In genomic region chr5:102860035-102860434, GRCh38 we compare ENCODE assay signal across 29 cellular contexts.
"Had no signal": no experiment of that assay in that cellular context is flagged by ENCODE, and none has a peak within 500 bp of the region (broad histone marks: within the 10 kb centered on the region; RNA-seq: fewer than 3 reads in every experiment).

No MANE protein-coding gene starts in this region.

- ATAC-seq: activated CD8-positive, alpha-beta T cell treated with anti-CD3 and anti-CD28 coated beads for 36 hours; activated naive CD8-positive, alpha-beta T cell treated with anti-CD3 and anti-CD28 coated beads, Interleukin-2, amount 50 U/mL, for 24 hours; activated T-cell treated with anti-CD3 and anti-CD28 coated beads, Interleukin-2, amount 50 U/mL, for 72 hours; activated T-helper 17 cell treated with anti-CD3 and anti-CD28 coated beads, Interleukin-2, amount 50 U/mL, for 72 hours had no signal

- H3K4me3 Mint-ChIP-seq: activated B cell treated with CpG ODN at 0.5 μM for 24 hours; activated CD8-positive, alpha-beta T cell treated with anti-CD3 and anti-CD28 coated beads for 36 hours; activated naive CD4-positive, alpha-beta T cell treated with anti-CD3 and anti-CD28 coated beads, Interleukin-2, amount 50 U/mL, for 24 hours; activated naive CD8-positive, alpha-beta T cell treated with anti-CD3 and anti-CD28 coated beads, Interleukin-2, amount 50 U/mL, for 24 hours; activated T-cell treated with anti-CD3 and anti-CD28 coated beads, Interleukin-2, amount 50 U/mL, for 72 hours; activated T-helper 17 cell treated with anti-CD3 and anti-CD28 coated beads, Interleukin-2, amount 50 U/mL, for 72 hours; brain; T-helper 1 cell treated with Interleukin-12 subunit alpha and Interleukin-12 subunit beta and Interleukin-4 antibody, amounts not matched to agents 30 μg/mL and 1 μg/mL, for 36 hours; T-helper 2 cell treated with Interferon-gamma antibody and Interleukin-4, amounts not matched to agents 5 μg/mL and 100 μg/mL, for 36 hours had no signal

- H3K9me3 Mint-ChIP-seq: activated B cell treated with CpG ODN at 0.5 μM for 24 hours; activated CD8-positive, alpha-beta T cell treated with anti-CD3 and anti-CD28 coated beads for 36 hours; activated naive CD8-positive, alpha-beta T cell treated with anti-CD3 and anti-CD28 coated beads, Interleukin-2, amount 50 U/mL, for 24 hours; activated T-cell treated with anti-CD3 and anti-CD28 coated beads, Interleukin-2, amount 50 U/mL, for 72 hours; activated T-helper 17 cell treated with anti-CD3 and anti-CD28 coated beads, Interleukin-2, amount 50 U/mL, for 72 hours; T-helper 1 cell treated with Interleukin-12 subunit alpha and Interleukin-12 subunit beta and Interleukin-4 antibody, amounts not matched to agents 30 μg/mL and 1 μg/mL, for 36 hours; T-helper 2 cell treated with Interferon-gamma antibody and Interleukin-4, amounts not matched to agents 5 μg/mL and 100 μg/mL, for 36 hours had no signal

- H3K4me3 ChIP-seq: Peyer's patch, SJSA1 had no signal

- H3K27ac Mint-ChIP-seq: activated B cell treated with CpG ODN at 0.5 μM for 24 hours; activated CD8-positive, alpha-beta T cell treated with anti-CD3 and anti-CD28 coated beads for 36 hours; activated naive CD4-positive, alpha-beta T cell treated with anti-CD3 and anti-CD28 coated beads, Interleukin-2, amount 50 U/mL, for 24 hours; activated naive CD8-positive, alpha-beta T cell treated with anti-CD3 and anti-CD28 coated beads, Interleukin-2, amount 50 U/mL, for 24 hours; activated T-cell treated with anti-CD3 and anti-CD28 coated beads, Interleukin-2, amount 50 U/mL, for 72 hours; activated T-helper 17 cell treated with anti-CD3 and anti-CD28 coated beads, Interleukin-2, amount 50 U/mL, for 72 hours; T-helper 1 cell treated with Interleukin-12 subunit alpha and Interleukin-12 subunit beta and Interleukin-4 antibody, amounts not matched to agents 30 μg/mL and 1 μg/mL, for 36 hours; T-helper 2 cell treated with Interferon-gamma antibody and Interleukin-4, amounts not matched to agents 5 μg/mL and 100 μg/mL, for 36 hours had no signal

- H3K27me3 ChIP-seq: Peyer's patch, SJSA1 had no signal

- H3K36me3 ChIP-seq: Peyer's patch, SJSA1 had no signal

- H3K27me3 Mint-ChIP-seq: brain had no signal

- DNase-seq: activated B cell treated with CpG ODN at 0.5 μM for 24 hours; activated CD4-positive, alpha-beta T cell treated with anti-CD3 and anti-CD28 coated beads for 4 hours; activated CD4-positive, CD25-positive, alpha-beta regulatory T cell treated with anti-CD3 and anti-CD28 coated beads, Interleukin-2, amount 50 U/mL, for 72 hours; activated CD8-positive, alpha-beta T cell treated with anti-CD3 and anti-CD28 coated beads for 36 hours; activated effector memory CD4-positive, alpha-beta T cell treated with anti-CD3 and anti-CD28 coated beads, Interleukin-2, amount 50 U/mL, for 16 hours; activated naive CD4-positive, alpha-beta T cell; activated naive CD8-positive, alpha-beta T cell treated with anti-CD3 and anti-CD28 coated beads, Interleukin-2, amount 50 U/mL, for 24 hours; activated T-cell treated with anti-CD3 and anti-CD28 coated beads, Interleukin-2, amount 50 U/mL, for 1 hour; activated T-cell treated with anti-CD3 and anti-CD28 coated beads, Interleukin-2, amount 50 U/mL, for 72 hours; anterior cingulate cortex; central memory CD4-positive, alpha-beta T cell; MM.1S; MV-4-11; NCI-H1092; NCI-H1436 treated with DMSO at 0.1 percent for 48 hours; NCI-H1694 treated with DMSO at 0.1 percent for 48 hours; NCI-H2029; NCI-H345; NCI-H524 treated with DMSO at 0.1 percent for 48 hours; Peyer's patch; RPMI8226; SHP77 treated with DMSO at 0.1 percent for 48 hours; SK-N-SH had no signal
